Comparison of ENCODE assay signal across 20 cellular contexts in the genomic region with DNA sequence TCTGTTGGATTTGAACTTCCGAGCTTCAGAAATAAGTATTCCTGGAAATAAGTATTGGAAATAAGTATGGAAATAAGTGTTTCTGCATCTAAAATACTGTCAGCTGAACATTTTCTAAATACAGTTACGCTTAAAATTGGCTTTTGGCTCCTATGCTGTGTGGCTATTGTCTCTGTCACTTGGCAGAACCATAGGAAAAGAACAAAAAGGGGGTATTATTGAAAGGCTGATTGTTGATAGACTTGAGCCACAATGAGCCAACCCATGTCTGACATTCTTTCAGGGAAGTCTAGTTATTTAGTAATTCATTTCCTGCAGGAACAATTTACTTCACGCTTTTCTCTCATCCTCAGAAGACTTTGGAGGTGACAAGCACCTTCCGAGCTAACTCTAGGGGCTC.
"Had no signal": no experiment of that assay in that cellular context is flagged by ENCODE, and none has a peak within 500 bp of the region (broad histone marks: within the 10 kb centered on the region; RNA-seq: fewer than 3 reads in every experiment).

No MANE protein-coding gene starts in this region.

- DNase-seq: Kasumi-1, MM.1S, NCI-H1092 treated with DMSO at 0.1 percent for 48 hours, NCI-H1417 treated with DMSO at 0.1 percent for 48 hours, NCI-H187, NCI-H2029, NCI-H2081 treated with DMSO at 0.1 percent for 48 hours, NCI-H2171, NCI-H226, NCI-H446, NCI-H510A, NCI-H524 treated with DMSO at 0.1 percent for 48 hours, NCI-H69, NCI-H774, PC-3, SHP77, SJCRH30 had no signal

- ATAC-seq: K562, Panc1, PC-3, SK-N-SH treated with all-trans-retinoic acid at 6 μM for 48 hours had no signal
